12 cellular contexts compared by ENCODE assay signal in the genomic region with DNA sequence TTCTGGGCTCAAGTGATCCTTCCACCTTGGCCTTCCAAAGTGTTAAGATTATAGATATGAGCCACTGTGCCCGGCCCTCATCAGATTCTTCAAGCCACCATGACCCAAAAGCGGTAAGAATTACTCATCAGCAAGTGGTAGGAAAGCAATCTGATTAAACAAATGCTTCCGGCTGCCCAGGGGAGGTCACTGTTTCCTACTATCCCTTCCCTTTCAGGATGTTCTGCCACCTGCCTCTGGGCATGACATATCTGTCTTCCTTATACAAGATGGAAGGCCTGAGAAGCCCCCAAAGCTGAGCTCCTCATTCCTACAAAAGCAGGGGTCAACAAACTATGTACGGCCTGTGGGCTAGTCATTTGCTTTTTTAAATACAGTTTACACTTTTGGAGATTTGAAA. TPM values are rescaled to one million over a fixed set of nuclear protein-coding genes. Genes with fewer than 3 reads are reported as not detected.
DNase-seq lines count a peak whose midpoint lies in the region; ATAC-seq and TF ChIP-seq lines count a peak whose summit lies in the region.
"Had no signal": no experiment of that assay in that cellular context is flagged by ENCODE, and none has a peak within 500 bp of the region (broad histone marks: within the 10 kb centered on the region; RNA-seq: fewer than 3 reads in every experiment).

No MANE protein-coding gene starts in this region.

- no peak overlapping the region for H3K27ac ChIP-seq in PC-3 (ENCODE audit: low read length)
- H3K27ac ChIP-seq: vagina had no signal

- peaks cover 18% of the 10 kb centered on the region for H3K4me1 ChIP-seq in PC-3 (ENCODE audit: insufficient read depth, low read length)
- H3K4me1 ChIP-seq in mucosa of descending colon (ENCODE audit: low read depth): peaks cover 11% of the 10 kb centered on the region

- H3K27me3 ChIP-seq in PC-3 (ENCODE audit: low read length): no peaks in the 10 kb centered on the region
- H3K27me3 ChIP-seq: BLaER1 treated with 17β-estradiol and CSF1 and Interleukin-3, amounts not matched to agents 10 nM and 100 nM; vagina had no signal

- H3K36me3 Mint-ChIP-seq in activated CD8-positive, alpha-beta T cell treated with anti-CD3 and anti-CD28 coated beads for 36 hours (ENCODE audit: low read depth): peaks cover 13% of the 10 kb centered on the region
- H3K36me3 Mint-ChIP-seq in activated CD8-positive, alpha-beta T cell treated with anti-CD3 and anti-CD28 coated beads, Interleukin-2, amount 10 ng/mL, durations not matched to agents 7 days and 5 days (ENCODE audit: low read depth): peaks cover 14% of the 10 kb centered on the region
- H3K36me3 Mint-ChIP-seq in stimulated activated effector memory CD8-positive, alpha-beta T cell treated with anti-CD3 and anti-CD28 coated beads, Interleukin-12 subunit alpha, Interleukin-12 subunit beta, amount 100 ng/mL, for 72 hours: no peaks in the 10 kb centered on the region

- BruUV-seq in PC-3 (replicated peaks; lab: Mats Ljungman, UMichigan): no TSS peak

- no peaks in the 10 kb centered on the region for H3F3A ChIP-seq in PC-3 (ENCODE audit: low read length, unreplicated experiment)

- H4K20me1 ChIP-seq in PC-3 (ENCODE audit: low read length): no peaks in the 10 kb centered on the region

- H3K4me3 Mint-ChIP-seq in activated CD8-positive, alpha-beta T cell treated with anti-CD3 and anti-CD28 coated beads for 36 hours: no peak overlapping the region
- no peak overlapping the region for H3K4me3 Mint-ChIP-seq in activated CD8-positive, alpha-beta T cell treated with anti-CD3 and anti-CD28 coated beads, Interleukin-2, amount 10 ng/mL, durations not matched to agents 7 days and 5 days
- H3K4me3 Mint-ChIP-seq in stimulated activated effector memory CD8-positive, alpha-beta T cell treated with anti-CD3 and anti-CD28 coated beads, Interleukin-12 subunit alpha, Interleukin-12 subunit beta, amount 100 ng/mL, for 72 hours: no peak overlapping the region

- no peak overlapping the region for H2AFZ ChIP-seq in PC-3 (ENCODE audit: low read length)

- H3K4me1 Mint-ChIP-seq in activated CD8-positive, alpha-beta T cell treated with anti-CD3 and anti-CD28 coated beads for 36 hours (ENCODE audit: low read depth): peaks cover 7% of the 10 kb centered on the region
- H3K4me1 Mint-ChIP-seq in activated CD8-positive, alpha-beta T cell treated with anti-CD3 and anti-CD28 coated beads, Interleukin-2, amount 10 ng/mL, durations not matched to agents 7 days and 5 days (ENCODE audit: low read depth): peaks cover 15% of the 10 kb centered on the region
- peaks cover 5% of the 10 kb centered on the region for H3K4me1 Mint-ChIP-seq in stimulated activated effector memory CD8-positive, alpha-beta T cell treated with anti-CD3 and anti-CD28 coated beads, Interleukin-12 subunit alpha, Interleukin-12 subunit beta, amount 100 ng/mL, for 72 hours

- H3K9me2 ChIP-seq in PC-3 (replicated peaks; ENCODE audit: low read length): no peaks in the 10 kb centered on the region

- POLR2A ChIA-PET in activated CD8-positive, alpha-beta T cell treated with anti-CD3 and anti-CD28 coated beads for 36 hours (lab: Charles Lee): no interaction called here
- POLR2A ChIA-PET in activated CD8-positive, alpha-beta T cell treated with anti-CD3 and anti-CD28 coated beads, Interleukin-2, amount 10 ng/mL, durations not matched to agents 7 days and 5 days (lab: Charles Lee): interaction anchor here (0.9 kb wide), 1 partner anchor 14 kb away, joined by 3 read pairs; no protein-coding TSS in a partner anchor
- POLR2A ChIA-PET in PC-3 (lab: Charles Lee; ENCODE audit: unreplicated experiment): no interaction called here

- peak; percentile 47 for DNase-seq in activated CD8-positive, alpha-beta T cell treated with anti-CD3 and anti-CD28 coated beads for 36 hours
- no peak for DNase-seq in activated CD8-positive, alpha-beta T cell treated with anti-CD3 and anti-CD28 coated beads, Interleukin-2, amount 10 ng/mL, durations not matched to agents 7 days and 5 days
- peak; percentile 76 for DNase-seq in PC-3
- peak; percentile 78 for DNase-seq in dermis blood vessel endothelial cell
- DNase-seq in stimulated activated effector memory CD8-positive, alpha-beta T cell treated with anti-CD3 and anti-CD28 coated beads, Interleukin-12 subunit alpha, Interleukin-12 subunit beta, amount 100 ng/mL, for 72 hours (ENCODE audit: low spot score in 2 of 2): no peak
- no peak for DNase-seq in central memory CD4-positive, alpha-beta T cell
- no peak for DNase-seq in mucosa of descending colon
- DNase-seq: activated naive CD4-positive, alpha-beta T cell; NK-92 treated with Interleukin-12 subunit alpha and Interleukin-12 subunit beta, amount 100 ng/mL, for 24 hours had no signal

- ATAC-seq in activated CD8-positive, alpha-beta T cell treated with anti-CD3 and anti-CD28 coated beads for 36 hours: no peak
- no peak for ATAC-seq in activated CD8-positive, alpha-beta T cell treated with anti-CD3 and anti-CD28 coated beads, Interleukin-2, amount 10 ng/mL, durations not matched to agents 7 days and 5 days
- peak; percentile 86 for ATAC-seq in PC-3
- ATAC-seq in stimulated activated effector memory CD8-positive, alpha-beta T cell treated with anti-CD3 and anti-CD28 coated beads, Interleukin-12 subunit alpha, Interleukin-12 subunit beta, amount 100 ng/mL, for 72 hours: no peak
- no peak for ATAC-seq in HG03039 (IDR thresholded peaks at IDR 0.05; ENCODE audit: unreplicated experiment)
- no peak for ATAC-seq in mucosa of descending colon

- H3K27ac Mint-ChIP-seq in activated CD8-positive, alpha-beta T cell treated with anti-CD3 and anti-CD28 coated beads for 36 hours: peak overlapping the region; percentile 5
- H3K27ac Mint-ChIP-seq in activated CD8-positive, alpha-beta T cell treated with anti-CD3 and anti-CD28 coated beads, Interleukin-2, amount 10 ng/mL, durations not matched to agents 7 days and 5 days: no peak overlapping the region
- H3K27ac Mint-ChIP-seq in stimulated activated effector memory CD8-positive, alpha-beta T cell treated with anti-CD3 and anti-CD28 coated beads, Interleukin-12 subunit alpha, Interleukin-12 subunit beta, amount 100 ng/mL, for 72 hours: peak overlapping the region; percentile 17

- no peak for TF ChIP-seq CTCF in activated CD8-positive, alpha-beta T cell treated with anti-CD3 and anti-CD28 coated beads for 36 hours (IDR thresholded peaks at IDR 0.05)
- TF ChIP-seq CTCF in PC-3 (conservative IDR thresholded peaks at IDR 0.05; ENCODE audit: low read depth, low read length) (peak; percentile 45; the same call in 1 of the 2 replicates), mucosa of descending colon (IDR thresholded peaks at IDR 0.05) (no peak)

- H3K9ac ChIP-seq in PC-3 (ENCODE audit: low read length): no peak overlapping the region

- H3K79me2 ChIP-seq in PC-3 (ENCODE audit: low read length): no peaks in the 10 kb centered on the region

- H3K4me2 ChIP-seq in PC-3 (ENCODE audit: low read length): 0 out of 2 replicates have a peak overlapping the region, but pooled peaks have one; percentile 3

- H3K9me3 ChIP-seq in PC-3 (ENCODE audit: low read length) (no peaks in the 10 kb centered on the region), mucosa of descending colon (no peaks in the 10 kb centered on the region)
- H3K9me3 ChIP-seq: vagina had no signal

- H3K27me3 Mint-ChIP-seq in activated CD8-positive, alpha-beta T cell treated with anti-CD3 and anti-CD28 coated beads for 36 hours: no peaks in the 10 kb centered on the region
- H3K27me3 Mint-ChIP-seq in activated CD8-positive, alpha-beta T cell treated with anti-CD3 and anti-CD28 coated beads, Interleukin-2, amount 10 ng/mL, durations not matched to agents 7 days and 5 days (ENCODE audit: low read depth): no peaks in the 10 kb centered on the region

- intact Hi-C loops in activated CD8-positive, alpha-beta T cell treated with anti-CD3 and anti-CD28 coated beads for 36 hours (cut with micrococcal nuclease): no loop called here
- intact Hi-C loops in PC-3 (cut with micrococcal nuclease): loop anchor here (1.0 to 10.0 kb wide), 2 partner anchors 9 to 89 kb away; a partner anchor contains a TSS
- intact Hi-C loops in mucosa of descending colon (cut with DNase I, micrococcal nuclease): loop anchor here in 1 of 2 donors (10.0 kb wide), 1 partner anchor 99 kb away; a partner anchor contains a TSS

- H3K9me3 Mint-ChIP-seq in activated CD8-positive, alpha-beta T cell treated with anti-CD3 and anti-CD28 coated beads for 36 hours: peaks cover 4% of the 10 kb centered on the region
- H3K9me3 Mint-ChIP-seq in activated CD8-positive, alpha-beta T cell treated with anti-CD3 and anti-CD28 coated beads, Interleukin-2, amount 10 ng/mL, durations not matched to agents 7 days and 5 days (ENCODE audit: insufficient read depth): no peaks in the 10 kb centered on the region
- H3K9me3 Mint-ChIP-seq in stimulated activated effector memory CD8-positive, alpha-beta T cell treated with anti-CD3 and anti-CD28 coated beads, Interleukin-12 subunit alpha, Interleukin-12 subunit beta, amount 100 ng/mL, for 72 hours: no peaks in the 10 kb centered on the region

- H3K36me3 ChIP-seq in PC-3 (ENCODE audit: low read depth, low read length) (peaks cover 7% of the 10 kb centered on the region; the same call in 1 of the 2 replicates), mucosa of descending colon (ENCODE audit: low read depth) (no peaks in the 10 kb centered on the region)

- CTCF ChIA-PET in activated CD8-positive, alpha-beta T cell treated with anti-CD3 and anti-CD28 coated beads for 36 hours (lab: Charles Lee): interaction anchor here (1.0 kb wide), 1 partner anchor 61 kb away, joined by 3 read pairs; no protein-coding TSS in a partner anchor
- CTCF ChIA-PET in activated CD8-positive, alpha-beta T cell treated with anti-CD3 and anti-CD28 coated beads, Interleukin-2, amount 10 ng/mL, durations not matched to agents 7 days and 5 days (lab: Charles Lee): interaction anchor here (1.5 kb wide), 1 partner anchor 30 kb away, joined by 3 read pairs; no protein-coding TSS in a partner anchor
- CTCF ChIA-PET in PC-3 (lab: Charles Lee): interaction anchor here (1.6 kb wide), 1 partner anchor 9 kb away, joined by 8 read pairs; a partner anchor contains a TSS

- no peak overlapping the region for H3K4me3 ChIP-seq in PC-3 (ENCODE audit: low read length)
- H3K4me3 ChIP-seq in mucosa of descending colon: no peak overlapping the region
- H3K4me3 ChIP-seq: BLaER1 treated with 17β-estradiol and CSF1 and Interleukin-3, amounts not matched to agents 10 nM and 100 nM; vagina had no signal

RNA-seq across cellular contexts. Expression of a gene that starts 6.9 kb away (rescaled TPM):
- total RNA-seq in activated CD8-positive, alpha-beta T cell treated with anti-CD3 and anti-CD28 coated beads for 36 hours: 1 to 10 TPM; 5.0 to 6.0 TPM
- total RNA-seq in activated CD8-positive, alpha-beta T cell treated with anti-CD3 and anti-CD28 coated beads, Interleukin-2, amount 10 ng/mL, durations not matched to agents 7 days and 5 days: 1 to 10 TPM; 8.9 to 9.7 TPM
- total RNA-seq in PC-3 (2014; rRNA removed): 42.4 and 53.8 TPM in 2 replicates
- total RNA-seq in dermis blood vessel endothelial cell: 9.5 and 11.7 TPM in 2 replicates
- total RNA-seq in mucosa of descending colon: 10 to 100 TPM in 1 of 3 donors, 1 to 10 TPM in 2; 3.0 to 18.0 (median 4.5) TPM

RNA-seq across cellular contexts. Expression of a gene that starts 9.4 kb away (rescaled TPM):
- total RNA-seq in activated CD8-positive, alpha-beta T cell treated with anti-CD3 and anti-CD28 coated beads for 36 hours: 100 to 1,000 TPM; 101 to 107 TPM
- total RNA-seq in activated CD8-positive, alpha-beta T cell treated with anti-CD3 and anti-CD28 coated beads, Interleukin-2, amount 10 ng/mL, durations not matched to agents 7 days and 5 days: 100 to 1,000 TPM; 112 to 126 TPM
- total RNA-seq in PC-3 (2014; rRNA removed) (191 and 206 TPM in 2 replicates), dermis blood vessel endothelial cell (40.1 and 52.4 TPM in 2 replicates), mucosa of descending colon (100 to 1,000 TPM; 124 to 148 (median 145) TPM)

RNA-seq across cellular contexts. Expression of a gene that starts 13.1 kb away (rescaled TPM):
- 10 to 100 TPM; 25.4 to 33.2 TPM for total RNA-seq in activated CD8-positive, alpha-beta T cell treated with anti-CD3 and anti-CD28 coated beads for 36 hours
- 10 to 100 TPM; 44.6 to 49.8 TPM for total RNA-seq in activated CD8-positive, alpha-beta T cell treated with anti-CD3 and anti-CD28 coated beads, Interleukin-2, amount 10 ng/mL, durations not matched to agents 7 days and 5 days
- total RNA-seq in PC-3 (2014; rRNA removed) (85.0 and 87.9 TPM in 2 replicates), dermis blood vessel endothelial cell (20.9 and 39.3 TPM in 2 replicates), mucosa of descending colon (10 to 100 TPM; 38.3 to 51.4 (median 48.3) TPM)

RNA-seq across cellular contexts. Expression of a gene that starts 14.6 kb away (rescaled TPM):
- 10 to 100 TPM; 15.9 to 18.4 TPM for total RNA-seq in activated CD8-positive, alpha-beta T cell treated with anti-CD3 and anti-CD28 coated beads for 36 hours
- total RNA-seq in activated CD8-positive, alpha-beta T cell treated with anti-CD3 and anti-CD28 coated beads, Interleukin-2, amount 10 ng/mL, durations not matched to agents 7 days and 5 days: 10 to 100 TPM; 10.7 to 13.8 TPM
- 2.2 and 3.1 TPM in 2 replicates for total RNA-seq in PC-3 (2014; rRNA removed)
- 0.68 and 1.5 TPM in 2 replicates for total RNA-seq in dermis blood vessel endothelial cell
- 1 to 10 TPM in 1 of 3 donors, under 1 TPM in 2; 0.23 to 1.9 (median 0.80) TPM for total RNA-seq in mucosa of descending colon

RNA-seq across cellular contexts. Expression of a gene that starts 29.0 kb away (rescaled TPM):
- 100 to 1,000 TPM; 105 to 106 TPM for total RNA-seq in activated CD8-positive, alpha-beta T cell treated with anti-CD3 and anti-CD28 coated beads for 36 hours
- 100 to 1,000 TPM; 116 to 117 TPM for total RNA-seq in activated CD8-positive, alpha-beta T cell treated with anti-CD3 and anti-CD28 coated beads, Interleukin-2, amount 10 ng/mL, durations not matched to agents 7 days and 5 days
- total RNA-seq in PC-3 (2014; rRNA removed) (196 and 214 TPM in 2 replicates), dermis blood vessel endothelial cell (98.2 and 137 TPM in 2 replicates), mucosa of descending colon (10 to 100 TPM; 64.6 to 80.3 (median 76.2) TPM)

Comparison
In these comparisons a context has a peak if more than half of its experiments do, and no peak if none do; other contexts are left out.
1. DNase-seq: peak in activated CD8-positive, alpha-beta T cell treated with anti-CD3 and anti-CD28 coated beads for 36 hours (single experiment), PC-3 (single experiment) and dermis blood vessel endothelial cell (single experiment); none in activated CD8-positive, alpha-beta T cell treated with anti-CD3 and anti-CD28 coated beads, Interleukin-2, amount 10 ng/mL, durations not matched to agents 7 days and 5 days (single experiment), stimulated activated effector memory CD8-positive, alpha-beta T cell treated with anti-CD3 and anti-CD28 coated beads, Interleukin-12 subunit alpha, Interleukin-12 subunit beta, amount 100 ng/mL, for 72 hours (0 of 2), central memory CD4-positive, alpha-beta T cell (single experiment) and mucosa of descending colon (0 of 3).